Comparison of ENCODE assay signal across 9 cellular contexts in the genomic region with DNA sequence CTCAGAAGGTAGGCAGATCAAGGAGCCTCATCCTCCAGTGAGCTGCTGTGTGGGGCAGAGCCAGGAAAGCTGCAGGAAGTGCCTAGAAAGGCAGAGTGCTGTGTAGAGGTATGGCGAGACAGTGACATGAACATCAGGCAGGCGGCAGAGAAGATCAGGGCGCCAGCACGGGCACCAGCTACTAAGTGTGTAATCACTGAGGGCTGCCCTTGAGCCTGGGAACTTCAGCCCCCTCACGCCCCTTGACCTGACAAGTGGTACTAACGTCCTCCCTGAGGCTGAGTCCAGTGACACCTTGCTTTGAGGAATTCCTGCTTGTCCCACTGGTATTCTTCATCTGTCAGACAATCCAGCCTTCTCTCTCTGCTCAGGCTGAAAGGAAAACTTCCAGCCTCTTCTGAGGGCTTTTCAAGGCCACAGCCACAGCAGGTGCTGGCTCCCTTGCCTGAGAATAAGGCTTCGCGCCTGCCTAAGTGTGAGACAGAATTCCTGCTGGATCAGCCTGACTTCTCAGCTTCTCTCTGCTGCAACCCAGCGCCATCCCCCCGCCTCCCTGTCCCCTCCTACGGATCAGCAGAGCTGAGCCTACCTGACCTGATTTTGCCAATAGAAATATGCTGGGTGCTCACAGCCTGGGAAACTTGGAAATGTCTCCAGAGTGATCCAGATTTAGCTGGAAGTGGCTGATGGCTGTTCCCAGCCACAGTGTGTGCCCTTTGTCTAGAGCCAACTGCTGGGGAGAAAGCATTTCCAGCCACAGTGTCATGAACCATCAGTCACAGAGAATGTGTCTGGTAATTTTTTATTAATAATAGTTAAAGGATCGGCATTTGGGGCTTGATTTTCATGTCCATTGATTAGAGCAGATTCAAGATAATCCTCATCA.
DNase-seq lines count a peak whose midpoint lies in the region; ATAC-seq lines count a peak whose summit lies in the region.
"Had no signal": no experiment of that assay in that cellular context is flagged by ENCODE, and none has a peak within 500 bp of the region (broad histone marks: within the 10 kb centered on the region; RNA-seq: fewer than 3 reads in every experiment).

No MANE protein-coding gene starts in this region.

- 71% methylated on average over 12 of the region's 12 CpGs for WGBS in right cardiac atrium

- peak overlapping the region; percentile 86 for H3K27ac ChIP-seq in right cardiac atrium (ENCODE audit: low read length)

- no peak overlapping the region for H3K4me3 ChIP-seq in right cardiac atrium (ENCODE audit: low read length)

- H3K9me3 ChIP-seq in right cardiac atrium (ENCODE audit: control insufficient read depth, low read length), result no peaks in the 10 kb centered on the region

- H3K4me1 ChIP-seq in right cardiac atrium (ENCODE audit: control insufficient read depth, insufficient read depth, low read length), result peaks cover 37% of the 10 kb centered on the region

- intact Hi-C loops in right cardiac atrium (cut with DNase I), result no loop called here

- peak; percentile 7 to 18 for ATAC-seq in right cardiac atrium
- no peak for ATAC-seq in GM21529 (IDR thresholded peaks at IDR 0.05; ENCODE audit: unreplicated experiment)
- no peak for ATAC-seq in esophagus mucosa
- ATAC-seq in GM21515 (IDR thresholded peaks at IDR 0.05; ENCODE audit: unreplicated experiment), result no peak

- DNase-seq in DMS79 (lab: John Stamatoyannopoulos, UW) (peak; percentile 66), right cardiac atrium (peak in 1 of 3 donors; percentile 66), putamen (ENCODE audit: low spot score) (peak; percentile 85), hepatic stellate cell (ENCODE audit: low spot score) (no peak)
- DNase-seq in activated CD8-positive, alpha-beta memory T cell treated with anti-CD3 and anti-CD28 coated beads for 24 hours, result peak; percentile 56
- DNase-seq: DND-41 had no signal

- H3K27me3 ChIP-seq in right cardiac atrium (ENCODE audit: control insufficient read depth, insufficient read depth), result no peaks in the 10 kb centered on the region

Comparison
In these comparisons a context has a peak if more than half of its experiments do, and no peak if none do; other contexts are left out.
1. ATAC-seq: peak in right cardiac atrium (2 of 2); none in GM21529 (single experiment), esophagus mucosa (single experiment) and GM21515 (single experiment).